ENCODE assay signal across 1 cellular context in the genomic region with DNA sequence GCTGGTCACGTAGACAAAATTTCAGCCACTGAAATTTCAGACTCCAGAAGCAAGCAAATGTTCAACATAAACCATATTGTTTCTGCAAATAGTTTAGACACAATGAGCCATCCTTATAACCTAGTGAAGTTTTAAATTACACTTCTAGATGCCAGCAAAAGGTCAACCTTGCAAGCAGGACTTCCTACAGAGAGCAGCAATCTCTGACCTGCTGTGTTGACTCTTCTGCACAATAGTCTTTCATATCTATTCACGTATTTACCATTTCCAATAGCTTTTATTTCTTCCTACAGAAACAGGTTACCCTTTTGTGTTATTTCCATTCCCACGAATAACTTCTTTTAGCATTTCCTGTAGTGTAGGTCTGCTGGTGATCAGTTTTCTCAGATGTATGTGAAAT.
TF ChIP-seq lines count a peak whose summit lies in the region.

No MANE protein-coding gene starts in this region.

TF ChIP-seq in HepG2, 621 proteins besides CTCF, POLR2A, EP300 and RAD21 (continued from another document and continues in another):
- TF ChIP-seq ZNF18 (CRISPR knock-in tag; IDR thresholded peaks at IDR 0.05; ENCODE audit: insufficient replicate concordance) = no peak
- 0 out of 2 replicates have a peak, but pooled peaks have one; percentile 23 for TF ChIP-seq RERE (CRISPR knock-in tag; IDR thresholded peaks at IDR 0.05; ENCODE audit: low read depth)
- TF ChIP-seq TARDBP (CRISPR knock-in tag; IDR thresholded peaks at IDR 0.05) = no peak
- TF ChIP-seq ZNF792 (CRISPR knock-in tag; IDR thresholded peaks at IDR 0.05) = no peak
- TF ChIP-seq KMT2A (CRISPR knock-in tag; IDR thresholded peaks at IDR 0.05) = no peak
- no peak for TF ChIP-seq MBNL3 (CRISPR knock-in tag; conservative IDR thresholded peaks at IDR 0.05)
- TF ChIP-seq ATF7-NPFF (CRISPR knock-in tag; IDR thresholded peaks at IDR 0.05; ENCODE audit: low read depth) = no peak
- no peak for TF ChIP-seq KDM5A (IDR thresholded peaks at IDR 0.05; ENCODE audit: borderline replicate concordance, low read length)
- peak; percentile 52 for TF ChIP-seq RARA (CRISPR knock-in tag; IDR thresholded peaks at IDR 0.05)
- no peak for TF ChIP-seq ZNF83 (CRISPR knock-in tag; IDR thresholded peaks at IDR 0.05; ENCODE audit: borderline replicate concordance)
- no peak for TF ChIP-seq ZNF672 (CRISPR knock-in tag; IDR thresholded peaks at IDR 0.05)
- TF ChIP-seq CEBPZ (IDR thresholded peaks at IDR 0.05; ENCODE audit: low read length) = no peak
- TF ChIP-seq ZFP36 (IDR thresholded peaks at IDR 0.05; ENCODE audit: borderline replicate concordance, low read depth, low read length, partially characterized antibody) = no peak
- TF ChIP-seq ZNF124 (CRISPR knock-in tag; IDR thresholded peaks at IDR 0.05) = no peak
- no peak for TF ChIP-seq HCFC1 (IDR thresholded peaks at IDR 0.05; ENCODE audit: low read depth, low read length)
- TF ChIP-seq, protein P1, sequence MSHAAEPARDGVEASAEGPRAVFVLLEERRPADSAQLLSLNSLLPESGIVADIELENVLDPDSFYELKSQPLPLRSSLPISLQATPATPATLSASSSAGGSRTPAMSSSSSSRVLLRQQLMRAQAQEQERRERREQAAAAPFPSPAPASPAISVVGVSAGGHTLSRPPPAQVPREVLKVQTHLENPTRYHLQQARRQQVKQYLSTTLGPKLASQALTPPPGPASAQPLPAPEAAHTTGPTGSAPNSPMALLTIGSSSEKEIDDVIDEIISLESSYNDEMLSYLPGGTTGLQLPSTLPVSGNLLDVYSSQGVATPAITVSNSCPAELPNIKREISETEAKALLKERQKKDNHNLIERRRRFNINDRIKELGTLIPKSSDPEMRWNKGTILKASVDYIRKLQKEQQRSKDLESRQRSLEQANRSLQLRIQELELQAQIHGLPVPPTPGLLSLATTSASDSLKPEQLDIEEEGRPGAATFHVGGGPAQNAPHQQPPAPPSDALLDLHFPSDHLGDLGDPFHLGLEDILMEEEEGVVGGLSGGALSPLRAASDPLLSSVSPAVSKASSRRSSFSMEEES (CRISPR knock-in tag; IDR thresholded peaks at IDR 0.05) = no peak
- TF ChIP-seq ZNF138 (CRISPR knock-in tag; IDR thresholded peaks at IDR 0.05; ENCODE audit: low read depth) = no peak
- no peak for TF ChIP-seq ZNF33A (CRISPR knock-in tag; IDR thresholded peaks at IDR 0.05; ENCODE audit: borderline replicate concordance)
- TF ChIP-seq BCL6 (CRISPR knock-in tag; IDR thresholded peaks at IDR 0.05) = 0 out of 2 replicates have a peak, but pooled peaks have one; percentile 12
- no peak for TF ChIP-seq MTA3 (CRISPR knock-in tag; IDR thresholded peaks at IDR 0.05)
- TF ChIP-seq CEBPB (IDR thresholded peaks at IDR 0.05; ENCODE audit: borderline replicate concordance, low read depth, low read length) = no peak
- TF ChIP-seq ETS1 (CRISPR knock-in tag; IDR thresholded peaks at IDR 0.05) = no peak
- TF ChIP-seq ZNF317 (CRISPR knock-in tag; IDR thresholded peaks at IDR 0.05) = no peak
- TF ChIP-seq HDAC2 (CRISPR knock-in tag; IDR thresholded peaks at IDR 0.05) = 0 out of 2 replicates have a peak, but pooled peaks have one; percentile 20
- TF ChIP-seq, protein P2, sequence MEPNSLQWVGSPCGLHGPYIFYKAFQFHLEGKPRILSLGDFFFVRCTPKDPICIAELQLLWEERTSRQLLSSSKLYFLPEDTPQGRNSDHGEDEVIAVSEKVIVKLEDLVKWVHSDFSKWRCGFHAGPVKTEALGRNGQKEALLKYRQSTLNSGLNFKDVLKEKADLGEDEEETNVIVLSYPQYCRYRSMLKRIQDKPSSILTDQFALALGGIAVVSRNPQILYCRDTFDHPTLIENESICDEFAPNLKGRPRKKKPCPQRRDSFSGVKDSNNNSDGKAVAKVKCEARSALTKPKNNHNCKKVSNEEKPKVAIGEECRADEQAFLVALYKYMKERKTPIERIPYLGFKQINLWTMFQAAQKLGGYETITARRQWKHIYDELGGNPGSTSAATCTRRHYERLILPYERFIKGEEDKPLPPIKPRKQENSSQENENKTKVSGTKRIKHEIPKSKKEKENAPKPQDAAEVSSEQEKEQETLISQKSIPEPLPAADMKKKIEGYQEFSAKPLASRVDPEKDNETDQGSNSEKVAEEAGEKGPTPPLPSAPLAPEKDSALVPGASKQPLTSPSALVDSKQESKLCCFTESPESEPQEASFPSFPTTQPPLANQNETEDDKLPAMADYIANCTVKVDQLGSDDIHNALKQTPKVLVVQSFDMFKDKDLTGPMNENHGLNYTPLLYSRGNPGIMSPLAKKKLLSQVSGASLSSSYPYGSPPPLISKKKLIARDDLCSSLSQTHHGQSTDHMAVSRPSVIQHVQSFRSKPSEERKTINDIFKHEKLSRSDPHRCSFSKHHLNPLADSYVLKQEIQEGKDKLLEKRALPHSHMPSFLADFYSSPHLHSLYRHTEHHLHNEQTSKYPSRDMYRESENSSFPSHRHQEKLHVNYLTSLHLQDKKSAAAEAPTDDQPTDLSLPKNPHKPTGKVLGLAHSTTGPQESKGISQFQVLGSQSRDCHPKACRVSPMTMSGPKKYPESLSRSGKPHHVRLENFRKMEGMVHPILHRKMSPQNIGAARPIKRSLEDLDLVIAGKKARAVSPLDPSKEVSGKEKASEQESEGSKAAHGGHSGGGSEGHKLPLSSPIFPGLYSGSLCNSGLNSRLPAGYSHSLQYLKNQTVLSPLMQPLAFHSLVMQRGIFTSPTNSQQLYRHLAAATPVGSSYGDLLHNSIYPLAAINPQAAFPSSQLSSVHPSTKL (CRISPR knock-in tag; IDR thresholded peaks at IDR 0.05) = peak; percentile 65; the same call in 1 of the 2 replicates
- TF ChIP-seq, protein P3, sequence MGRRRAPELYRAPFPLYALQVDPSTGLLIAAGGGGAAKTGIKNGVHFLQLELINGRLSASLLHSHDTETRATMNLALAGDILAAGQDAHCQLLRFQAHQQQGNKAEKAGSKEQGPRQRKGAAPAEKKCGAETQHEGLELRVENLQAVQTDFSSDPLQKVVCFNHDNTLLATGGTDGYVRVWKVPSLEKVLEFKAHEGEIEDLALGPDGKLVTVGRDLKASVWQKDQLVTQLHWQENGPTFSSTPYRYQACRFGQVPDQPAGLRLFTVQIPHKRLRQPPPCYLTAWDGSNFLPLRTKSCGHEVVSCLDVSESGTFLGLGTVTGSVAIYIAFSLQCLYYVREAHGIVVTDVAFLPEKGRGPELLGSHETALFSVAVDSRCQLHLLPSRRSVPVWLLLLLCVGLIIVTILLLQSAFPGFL (CRISPR knock-in tag; IDR thresholded peaks at IDR 0.05) = no peak
- TF ChIP-seq, protein P4, sequence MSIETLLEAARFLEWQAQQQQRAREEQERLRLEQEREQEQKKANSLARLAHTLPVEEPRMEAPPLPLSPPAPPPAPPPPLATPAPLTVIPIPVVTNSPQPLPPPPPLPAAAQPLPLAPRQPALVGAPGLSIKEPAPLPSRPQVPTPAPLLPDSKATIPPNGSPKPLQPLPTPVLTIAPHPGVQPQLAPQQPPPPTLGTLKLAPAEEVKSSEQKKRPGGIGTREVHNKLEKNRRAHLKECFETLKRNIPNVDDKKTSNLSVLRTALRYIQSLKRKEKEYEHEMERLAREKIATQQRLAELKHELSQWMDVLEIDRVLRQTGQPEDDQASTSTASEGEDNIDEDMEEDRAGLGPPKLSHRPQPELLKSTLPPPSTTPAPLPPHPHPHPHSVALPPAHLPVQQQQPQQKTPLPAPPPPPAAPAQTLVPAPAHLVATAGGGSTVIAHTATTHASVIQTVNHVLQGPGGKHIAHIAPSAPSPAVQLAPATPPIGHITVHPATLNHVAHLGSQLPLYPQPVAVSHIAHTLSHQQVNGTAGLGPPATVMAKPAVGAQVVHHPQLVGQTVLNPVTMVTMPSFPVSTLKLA (IDR thresholded peaks at IDR 0.05) = no peak
- no peak for TF ChIP-seq GLI4 (CRISPR knock-in tag; IDR thresholded peaks at IDR 0.05; ENCODE audit: borderline replicate concordance)
- TF ChIP-seq NFIC (IDR thresholded peaks at IDR 0.05; ENCODE audit: low read length) = 0 out of 2 replicates have a peak, but pooled peaks have one; percentile 17
- no peak for TF ChIP-seq ZNF772 (CRISPR knock-in tag; IDR thresholded peaks at IDR 0.05)
- TF ChIP-seq TERF1 (CRISPR knock-in tag; IDR thresholded peaks at IDR 0.05) = no peak
- TF ChIP-seq MATR3 (CRISPR knock-in tag; IDR thresholded peaks at IDR 0.05) = no peak
